ENCODE assay signal across 26 cellular contexts in genomic region chr19:24057144-24057543, GRCh38.
"Had no signal": no experiment of that assay in that cellular context is flagged by ENCODE, and none has a peak within 500 bp of the region (broad histone marks: within the 10 kb centered on the region; RNA-seq: fewer than 3 reads in every experiment).

No MANE protein-coding gene starts in this region.

- H3K9me3 ChIP-seq: esophagus muscularis mucosa, gastroesophageal sphincter, heart left ventricle, left lung, right lobe of liver, thoracic aorta, tibial nerve, upper lobe of left lung had no signal

- H3K27ac ChIP-seq: coronary artery, esophagus muscularis mucosa, foreskin keratinocyte, gastroesophageal sphincter, heart left ventricle, hepatocyte, left lung, parathyroid adenoma, right lobe of liver, thoracic aorta, tibial nerve, upper lobe of left lung had no signal

- H3K4me1 ChIP-seq: esophagus muscularis mucosa, gastroesophageal sphincter, heart left ventricle, tibial nerve, upper lobe of left lung had no signal

- H3K4me3 ChIP-seq: coronary artery, esophagus muscularis mucosa, gastroesophageal sphincter, heart left ventricle, hepatocyte, left lung, right lobe of liver, smooth muscle cell, thoracic aorta, tibial nerve, upper lobe of left lung had no signal

- H3K9me3 Mint-ChIP-seq: mesothelial cell of epicardium, neural crest cell had no signal

- DNase-seq: dermis blood vessel endothelial cell; effector memory CD4-positive, alpha-beta T cell; foreskin keratinocyte; heart left ventricle; left cardiac atrium; left lung; mesenchymal stem cell; naive thymus-derived CD4-positive, alpha-beta T cell; right lobe of liver; stimulated activated CD4-positive, alpha-beta T cell treated with anti-CD3 and anti-CD28 coated beads, Interleukin-12 subunit alpha, Interleukin-12 subunit beta, amount 100 ng/mL, for 4 hours; stimulated activated CD4-positive, alpha-beta T cell treated with anti-CD3 and anti-CD28 coated beads, Interleukin-1b, Interleukin-23, amount 100 ng/mL, for 48 hours; stimulated activated CD4-positive, alpha-beta T cell treated with anti-CD3 and anti-CD28 coated beads, Interleukin-4, amount 100 ng/mL, for 1 hour; stimulated activated CD8-positive, alpha-beta memory T cell treated with anti-CD3 and anti-CD28 coated beads, Interleukin-4, amount 100 ng/mL, for 48 hours; stimulated activated naive CD8-positive, alpha-beta T cell treated with anti-CD3 and anti-CD28 coated beads, Interleukin-15, Interleukin-2, amounts not matched to agents 100 U/mL and 50 U/mL, for 24 hours; upper lobe of left lung had no signal

- ATAC-seq: foreskin keratinocyte; gastroesophageal sphincter; heart left ventricle; left cardiac atrium; left lung; naive thymus-derived CD4-positive, alpha-beta T cell; stimulated activated naive CD8-positive, alpha-beta T cell treated with anti-CD3 and anti-CD28 coated beads, Interleukin-15, Interleukin-2, amounts not matched to agents 100 U/mL and 50 U/mL, for 24 hours had no signal

- H3K27me3 ChIP-seq: esophagus muscularis mucosa, foreskin keratinocyte, gastroesophageal sphincter, heart left ventricle, hepatocyte, left lung, right lobe of liver, tibial nerve, upper lobe of left lung had no signal

- H3K4me3 Mint-ChIP-seq: mesothelial cell of epicardium; naive thymus-derived CD4-positive, alpha-beta T cell; neural crest cell had no signal

- H3K27ac Mint-ChIP-seq: mesothelial cell of epicardium, progenitor cell of endocrine pancreas had no signal

- H3K4me1 Mint-ChIP-seq: mesothelial cell of epicardium, neural crest cell had no signal

- H3K27me3 Mint-ChIP-seq: naive thymus-derived CD4-positive, alpha-beta T cell; progenitor cell of endocrine pancreas had no signal
